In the genomic region with DNA sequence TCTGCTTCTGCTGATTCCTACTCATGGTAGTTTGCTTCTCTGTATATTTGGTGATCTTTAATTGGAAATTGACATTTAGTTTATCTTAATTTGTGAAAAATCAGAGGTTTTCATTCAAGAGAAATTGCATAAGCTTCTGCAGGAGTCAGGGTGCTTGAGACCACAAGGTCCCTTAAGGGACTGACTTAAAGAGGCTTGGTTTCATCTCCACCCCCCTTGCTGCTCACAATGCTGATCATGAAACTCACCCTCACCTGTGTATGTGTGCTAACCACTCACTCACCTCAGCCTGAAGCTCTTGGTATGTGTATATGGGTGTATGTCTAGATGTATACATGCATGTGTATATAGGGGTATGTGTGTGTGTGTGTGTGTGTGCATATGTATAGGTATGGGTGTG, we compare ENCODE assay signal across 26 cellular contexts. TPM values are rescaled to one million over a fixed set of nuclear protein-coding genes. Genes with fewer than 3 reads are reported as not detected.
DNase-seq lines count a peak whose midpoint lies in the region; ATAC-seq, FAIRE-seq and TF ChIP-seq lines count a peak whose summit lies in the region.
"Had no signal": no experiment of that assay in that cellular context is flagged by ENCODE, and none has a peak within 500 bp of the region (broad histone marks: within the 10 kb centered on the region; RNA-seq: fewer than 3 reads in every experiment).

No MANE protein-coding gene starts in this region.

- H3K4me3 Mint-ChIP-seq in CD14-positive monocyte, result no peak overlapping the region
- H3K4me3 Mint-ChIP-seq in CD4-positive, alpha-beta T cell, result no peak overlapping the region
- H3K4me3 Mint-ChIP-seq: CD8-positive, alpha-beta memory T cell; T-cell had no signal

- no peaks in the 10 kb centered on the region for H3K4me1 Mint-ChIP-seq in CD14-positive monocyte
- H3K4me1 Mint-ChIP-seq in CD4-positive, alpha-beta T cell (ENCODE audit: low read depth), result no peaks in the 10 kb centered on the region
- H3K4me1 Mint-ChIP-seq: CD8-positive, alpha-beta memory T cell; T-cell had no signal

- peaks cover 4 to 17% (median 11%) of the 10 kb centered on the region in 7 donors for H3K9me3 Mint-ChIP-seq in CD14-positive monocyte
- peaks cover 8% of the 10 kb centered on the region for H3K9me3 Mint-ChIP-seq in CD4-positive, alpha-beta T cell

- no peak for TF ChIP-seq POLR2A in GM12891 (IDR thresholded peaks at IDR 0.05; ENCODE audit: low read depth, low read length)

- POLR2A ChIA-PET in CD4-positive, alpha-beta T cell (lab: Charles Lee), result no interaction called here

- DNase-seq in GM12891 (ENCODE audit: insufficient read length, low spot score) (no peak), CD14-positive monocyte (ENCODE audit: low spot score) (no peak)
- no peak for DNase-seq in CD4-positive, alpha-beta T cell
- DNase-seq: C1 segment of cervical spinal cord; CD8-positive, alpha-beta memory T cell; DMS79 treated with DMSO at 0.1 percent for 48 hours; NCI-H1048; NCI-H1417; NCI-H1694; NCI-H2081; NCI-H2171; NCI-H510A; T-cell had no signal

- CTCF ChIA-PET in CD4-positive, alpha-beta T cell (lab: Charles Lee), result no interaction called here

- no peak for TF ChIP-seq CTCF in CD14-positive monocyte (IDR thresholded peaks at IDR 0.05)
- no peak for TF ChIP-seq CTCF in CD4-positive, alpha-beta T cell (IDR thresholded peaks at IDR 0.05)

- no peak overlapping the region for H3K27ac Mint-ChIP-seq in CD14-positive monocyte
- no peak overlapping the region for H3K27ac Mint-ChIP-seq in CD4-positive, alpha-beta T cell
- H3K27ac Mint-ChIP-seq: CD8-positive, alpha-beta memory T cell; T-cell had no signal

- no peak overlapping the region for H3K27ac ChIP-seq in CD4-positive, alpha-beta T cell (ENCODE audit: low read depth, low read length)
- H3K27ac ChIP-seq: SJSA1 had no signal

- no peaks in the 10 kb centered on the region for H3K9me3 ChIP-seq in CD4-positive, alpha-beta T cell (ENCODE audit: control insufficient read depth, low read length)
- H3K9me3 ChIP-seq: SJSA1 had no signal

- intact Hi-C loops in CD14-positive monocyte (cut with micrococcal nuclease), result no loop called here
- intact Hi-C loops in CD4-positive, alpha-beta T cell (cut with DNase I, micrococcal nuclease), result no loop called here

- H3K27me3 ChIP-seq in CD4-positive, alpha-beta T cell (ENCODE audit: control insufficient read depth, insufficient read depth, low read length), result no peaks in the 10 kb centered on the region
- H3K27me3 ChIP-seq: SJSA1 had no signal

- H3K27me3 Mint-ChIP-seq in CD14-positive monocyte (ENCODE audit: low read depth in 3 of 3), result peaks cover 8 to 10% (median 9%) of the 10 kb centered on the region in 3 donors
- H3K27me3 Mint-ChIP-seq in CD4-positive, alpha-beta T cell, result no peaks in the 10 kb centered on the region

- no peaks in the 10 kb centered on the region for H3K36me3 Mint-ChIP-seq in CD14-positive monocyte
- no peaks in the 10 kb centered on the region for H3K36me3 Mint-ChIP-seq in CD4-positive, alpha-beta T cell (ENCODE audit: low read depth)
- H3K36me3 Mint-ChIP-seq: T-cell had no signal

- FAIRE-seq in GM12891 (lab: Jason Lieb, UNC), result peak; percentile 50
- FAIRE-seq: RCC 7860 had no signal

- ATAC-seq in GM18907 (IDR thresholded peaks at IDR 0.05; ENCODE audit: unreplicated experiment), result peak; percentile 43
- peak; percentile 61 for ATAC-seq in HG03175 (IDR thresholded peaks at IDR 0.05; ENCODE audit: unreplicated experiment)
- ATAC-seq in esophagus mucosa, result peak; percentile 11
- no peak for ATAC-seq in GM18519 (IDR thresholded peaks at IDR 0.05; ENCODE audit: low FRiP score, unreplicated experiment)
- ATAC-seq in HG02973 (IDR thresholded peaks at IDR 0.05; ENCODE audit: unreplicated experiment), result no peak
- no peak for ATAC-seq in CD4-positive, alpha-beta T cell (ENCODE audit: poor library complexity)
- ATAC-seq: HCT116, Right ventricle myocardium inferior, T-cell had no signal

TF ChIP-seq in GM12891, 5 proteins besides CTCF, POLR2A, EP300 and RAD21:
- TF ChIP-seq POLR2AphosphoS5 (IDR thresholded peaks at IDR 0.05; ENCODE audit: low read depth, low read length), result no peak

RNA-seq across cellular contexts. Expression of a gene that starts 11.4 kb away (rescaled TPM):
- polyA plus RNA-seq in GM12891 (2012; ENCODE audit: low read depth, missing spikeins), result not detected
- total RNA-seq in esophagus mucosa, result not detected
- not detected for polyA plus RNA-seq in CD14-positive monocyte
- total RNA-seq in CD4-positive, alpha-beta T cell, result not detected
- total RNA-seq: A673; CD8-positive, alpha-beta memory T cell; H4; HT-29; SJSA1; T-cell; T-helper 2 cell treated with Interferon-gamma antibody and Interleukin-4, amounts not matched to agents 100 ng/mL and 5 ng/mL, for 36 hours had no signal
- polyA plus RNA-seq: CD8-positive, alpha-beta memory T cell had no signal

Comparison
In these comparisons a context has a peak if more than half of its experiments do, and no peak if none do; other contexts are left out.
1. ATAC-seq: peak in GM18907 (single experiment), HG03175 (single experiment) and esophagus mucosa (single experiment); none in GM18519 (single experiment), HG02973 (single experiment) and CD4-positive, alpha-beta T cell (single experiment).